ENCODE assay signal across 8 cellular contexts in genomic region chr4:158810487-158811215, GRCh38. TPM values are rescaled to one million over a fixed set of nuclear protein-coding genes. Genes with fewer than 3 reads are reported as not detected.
A peak's percentile ranks its signal among the peaks of the same experiment; 100 is the strongest.
DNase-seq lines count a peak whose midpoint lies in the region; ATAC-seq and TF ChIP-seq lines count a peak whose summit lies in the region.

No MANE protein-coding gene starts in this region.

- H3K9ac ChIP-seq in parathyroid adenoma, result no peak overlapping the region

- H3K27ac ChIP-seq in parathyroid adenoma, result peak overlapping the region; percentile 53

- H3K4me1 ChIP-seq in parathyroid adenoma, result peaks cover 34% of the 10 kb centered on the region

- peaks cover 4% of the 10 kb centered on the region for H3K79me2 ChIP-seq in parathyroid adenoma

- no peaks in the 10 kb centered on the region for H3K27me3 ChIP-seq in parathyroid adenoma (ENCODE audit: control insufficient read depth, insufficient read depth, low read length)

- H2AFZ ChIP-seq in parathyroid adenoma, result no peak overlapping the region

- H3K36me3 ChIP-seq in parathyroid adenoma (ENCODE audit: control insufficient read depth, insufficient read depth, low read length), result no peaks in the 10 kb centered on the region

- H3K4me3 ChIP-seq in parathyroid adenoma (ENCODE audit: low read depth, low read length), result peak overlapping the region; percentile 2

- no peak for TF ChIP-seq CTCF in parathyroid adenoma (IDR thresholded peaks at IDR 0.05)

- peak overlapping the region; percentile 10 for H3K4me2 ChIP-seq in parathyroid adenoma (ENCODE audit: low read length)

- H3K9me3 ChIP-seq in parathyroid adenoma (ENCODE audit: control insufficient read depth, low read length), result no peaks in the 10 kb centered on the region

- no peak for DNase-seq in Right ventricle myocardium inferior (ENCODE audit: missing footprints)
- DNase-seq in cardiac septum (ENCODE audit: low spot score), result no peak
- DNase-seq in T1000 (lab: John Stamatoyannopoulos, UW), result peak; percentile 63
- peak; percentile 96 for DNase-seq in fibroblast of peridontal ligament (ENCODE audit: extremely low read depth)
- DNase-seq in iPS-NIHi7 (ENCODE audit: extremely low spot score), result no peak
- DNase-seq in SIG-M5 treated with dmso at 0.1 percent for 504 hours (lab: John Stamatoyannopoulos, UW; ENCODE audit: unreplicated experiment), result no peak

- intact Hi-C loops in Right ventricle myocardium inferior (cut with DNase I), result loop anchor here (5.0 kb wide), 1 partner anchor 38 kb away; no protein-coding TSS in a partner anchor
- intact Hi-C loops in cardiac septum (cut with DNase I), result loop anchor here (2.0 kb wide), 2 partner anchors 16 to 42 kb away; partner anchors contain the start of gene FNIP2

- ATAC-seq in Right ventricle myocardium inferior, result peak; percentile 89
- ATAC-seq in GM21360 (IDR thresholded peaks at IDR 0.05; ENCODE audit: unreplicated experiment), result no peak

RNA-seq across cellular contexts. Expression of gene FNIP2, which starts 41.8 kb away (rescaled TPM):
- total RNA-seq in Right ventricle myocardium inferior (46.2 TPM), cardiac septum (38.5 TPM)

Comparison
In these comparisons a context has a peak if more than half of its experiments do, and no peak if none do; other contexts are left out.
1. DNase-seq: peak in T1000 (single experiment) and fibroblast of peridontal ligament (single experiment); none in Right ventricle myocardium inferior (single experiment), cardiac septum (single experiment), iPS-NIHi7 (single experiment) and SIG-M5 treated with dmso at 0.1 percent for 504 hours (single experiment).